1 cellular context compared by ENCODE assay signal in the genomic region with DNA sequence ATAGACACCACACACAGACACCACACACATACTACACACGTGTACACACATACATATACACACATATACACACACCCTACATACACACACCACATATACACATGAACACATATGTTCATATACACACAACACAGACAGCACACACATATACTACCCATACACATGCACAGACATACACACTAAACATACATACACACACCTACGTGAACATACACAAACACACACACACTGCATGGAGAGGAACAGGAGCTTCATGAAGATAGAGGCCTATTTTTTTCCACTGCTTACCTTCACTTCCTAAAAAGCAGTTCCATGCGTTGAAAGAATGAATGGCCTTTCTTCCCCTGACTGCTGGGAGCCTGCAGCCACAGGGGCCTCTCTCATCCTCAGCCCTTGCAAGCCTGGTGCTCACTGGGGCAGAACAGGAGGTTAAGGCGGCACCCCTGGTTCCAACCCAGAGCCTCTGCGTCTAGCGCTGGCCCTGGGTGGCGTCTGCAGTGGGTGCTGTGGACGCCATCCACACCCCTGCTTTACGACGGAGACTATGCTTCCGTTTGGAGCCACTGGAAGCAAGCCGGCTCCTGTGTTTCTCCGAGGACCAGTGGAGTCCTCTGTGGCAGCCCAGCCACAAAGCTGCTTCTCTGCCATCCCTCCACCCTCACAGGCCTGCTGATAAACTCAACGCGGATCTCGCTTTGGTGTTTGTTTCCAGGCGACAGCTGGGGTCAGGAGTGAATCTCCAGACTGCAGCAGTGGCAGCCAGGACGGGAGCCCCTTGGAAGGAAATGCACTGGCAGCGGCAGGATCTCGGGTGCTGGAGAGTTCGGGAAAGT.
A peak's percentile ranks its signal among the peaks of the same experiment; 100 is the strongest.
TF ChIP-seq lines count a peak whose summit lies in the region.

No MANE protein-coding gene starts in this region.

TF ChIP-seq in GM12878, 131 proteins besides CTCF, POLR2A, EP300 and RAD21:
- peak; percentile 42 for TF ChIP-seq EED (IDR thresholded peaks at IDR 0.05; ENCODE audit: low read depth)
- no peak for TF ChIP-seq NR2C1 (IDR thresholded peaks at IDR 0.05)
